Comparison of ENCODE assay signal across 14 cellular contexts in the genomic region with DNA sequence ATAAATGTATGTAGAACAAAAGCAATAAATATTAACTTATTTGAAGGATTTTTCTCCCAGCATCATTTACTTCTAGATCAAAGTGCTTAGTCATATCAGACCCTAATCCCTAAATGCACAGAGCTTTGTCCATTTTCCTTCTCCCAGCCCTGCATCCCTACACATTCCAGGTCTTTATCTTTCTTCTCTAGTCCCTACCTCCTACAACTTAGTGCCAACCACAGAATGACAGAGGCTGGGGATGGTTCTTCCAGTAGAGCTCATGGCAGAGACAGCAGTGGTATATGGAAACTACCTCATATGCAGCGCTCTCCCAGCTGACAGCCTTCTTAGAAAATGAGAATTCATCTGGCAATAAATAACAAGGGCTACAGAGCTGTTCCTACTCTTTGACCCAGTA.
DNase-seq lines count a peak whose midpoint lies in the region; FAIRE-seq and TF ChIP-seq lines count a peak whose summit lies in the region.
"Had no signal": no experiment of that assay in that cellular context is flagged by ENCODE, and none has a peak within 500 bp of the region (broad histone marks: within the 10 kb centered on the region; RNA-seq: fewer than 3 reads in every experiment).

No MANE protein-coding gene starts in this region.

- CTCF ChIA-PET in Calu3 (lab: Charles Lee), result no interaction called here

- BruUV-seq in Calu3 (replicated peaks; lab: Mats Ljungman, UMichigan), result no TSS peak

- H3K27me3 Mint-ChIP-seq in Calu3 (ENCODE audit: unreplicated experiment) (no peaks in the 10 kb centered on the region), nephron (ENCODE audit: low read depth) (peaks cover 12% of the 10 kb centered on the region)

- intact Hi-C loops in Calu3 (cut with micrococcal nuclease; ENCODE audit: unreplicated experiment), result no loop called here

- H3K4me1 Mint-ChIP-seq in Calu3 (ENCODE audit: low read depth, unreplicated experiment) (peaks cover 12% of the 10 kb centered on the region), nephron (peaks cover 34% of the 10 kb centered on the region)

- H3K36me3 Mint-ChIP-seq in Calu3 (ENCODE audit: insufficient read depth, unreplicated experiment) (no peaks in the 10 kb centered on the region), nephron (ENCODE audit: low read depth) (no peaks in the 10 kb centered on the region)
- H3K36me3 Mint-ChIP-seq: CD14-positive monocyte; CD8-positive, alpha-beta T cell had no signal

- H3K9me3 Mint-ChIP-seq in Calu3 (ENCODE audit: low read depth, unreplicated experiment) (no peaks in the 10 kb centered on the region), nephron (no peaks in the 10 kb centered on the region)
- H3K9me3 Mint-ChIP-seq: CD14-positive monocyte; CD8-positive, alpha-beta T cell; GM23338; H9 had no signal

- H3K4me3 Mint-ChIP-seq in Calu3 (ENCODE audit: low read depth, unreplicated experiment), result no peak overlapping the region
- no peak overlapping the region for H3K4me3 Mint-ChIP-seq in nephron
- H3K4me3 Mint-ChIP-seq: CD14-positive monocyte; CD8-positive, alpha-beta T cell; GM23338; H9 had no signal

- no peak for TF ChIP-seq CTCF in Calu3 (IDR thresholded peaks at IDR 0.05; ENCODE audit: unreplicated experiment)
- no peak for TF ChIP-seq CTCF in nephron (IDR thresholded peaks at IDR 0.05; ENCODE audit: unreplicated experiment in 3 of 3)

- no peak for TF ChIP-seq POLR2A in GM12891 (IDR thresholded peaks at IDR 0.05; ENCODE audit: low read depth, low read length)

- no peak for DNase-seq in Calu3
- peak; percentile 61 for DNase-seq in amniotic epithelial cell (ENCODE audit: low read depth)
- no peak for DNase-seq in GM12891 (ENCODE audit: insufficient read length, low spot score)
- DNase-seq in NCI-H446 (lab: John Stamatoyannopoulos, UW), result no peak
- no peak for DNase-seq in mesenteric fat pad (ENCODE audit: low spot score)
- DNase-seq: CD8-positive, alpha-beta T cell; COR-L47; DMS79; H9; IMR-90 had no signal

- no peak for FAIRE-seq in GM12891 (lab: Jason Lieb, UNC)
- FAIRE-seq: GM12878 had no signal

- H3K27ac Mint-ChIP-seq in Calu3 (ENCODE audit: unreplicated experiment), result peak overlapping the region; percentile 33
- H3K27ac Mint-ChIP-seq in nephron, result peak overlapping the region; percentile 45 to 50 (median 50)
- H3K27ac Mint-ChIP-seq: CD14-positive monocyte; CD8-positive, alpha-beta T cell; GM23338; H9 had no signal

TF ChIP-seq in GM12891, 5 proteins besides CTCF, POLR2A, EP300 and RAD21:
- no peak for TF ChIP-seq POU2F2 (IDR thresholded peaks at IDR 0.05; ENCODE audit: low read depth, low read length)
- TF ChIP-seq POLR2AphosphoS5 (IDR thresholded peaks at IDR 0.05; ENCODE audit: low read depth, low read length), result no peak
- TF ChIP-seq PAX5 (IDR thresholded peaks at IDR 0.05; ENCODE audit: insufficient read depth, low read length, severe bottlenecking), result no peak
- no peak for TF ChIP-seq SPI1 (IDR thresholded peaks at IDR 0.05; ENCODE audit: low read depth, low read length)
- TF ChIP-seq TAF1 (IDR thresholded peaks at IDR 0.05; ENCODE audit: low read depth, low read length), result no peak
